Comparison of ENCODE assay signal across 28 cellular contexts in genomic region chr10:18438356-18439126, GRCh38.
DNase-seq lines count a peak whose midpoint lies in the region; ATAC-seq, FAIRE-seq and TF ChIP-seq lines count a peak whose summit lies in the region.
"Had no signal": no experiment of that assay in that cellular context is flagged by ENCODE, and none has a peak within 500 bp of the region (broad histone marks: within the 10 kb centered on the region; RNA-seq: fewer than 3 reads in every experiment).

No MANE protein-coding gene starts in this region.

- no peak for ATAC-seq in K562
- ATAC-seq in heart left ventricle: peak; percentile 89 to 91 (median 89)
- no peak for ATAC-seq in WTC11
- ATAC-seq: activated CD8-positive, alpha-beta T cell treated with anti-CD3 and anti-CD28 coated beads for 36 hours; left lobe of liver; naive thymus-derived CD4-positive, alpha-beta T cell had no signal

- H3K4me2 ChIP-seq in K562 (ENCODE audit: insufficient read depth, low read length): no peak overlapping the region
- H3K4me2 ChIP-seq: smooth muscle cell had no signal

- H3K36me3 ChIP-seq in K562 (ENCODE audit: control insufficient read depth, insufficient read depth, low read length) (no peaks in the 10 kb centered on the region), heart left ventricle (no peaks in the 10 kb centered on the region), tibial nerve (no peaks in the 10 kb centered on the region)
- H3K36me3 ChIP-seq: esophagus squamous epithelium, SJSA1, stomach, transverse colon had no signal

- peaks cover 10% of the 10 kb centered on the region for H3K4me1 Mint-ChIP-seq in progenitor cell of endocrine pancreas (ENCODE audit: low read depth)
- H3K4me1 Mint-ChIP-seq in WTC11: no peaks in the 10 kb centered on the region; the same call in 1 of the 2 replicates
- H3K4me1 Mint-ChIP-seq: activated naive CD4-positive, alpha-beta T cell treated with anti-CD3 and anti-CD28 coated beads, Interleukin-2, amount 50 U/mL, for 24 hours; CD14-positive monocyte; naive thymus-derived CD4-positive, alpha-beta T cell had no signal

- H3K27me3 Mint-ChIP-seq in progenitor cell of endocrine pancreas (no peaks in the 10 kb centered on the region), WTC11 (ENCODE audit: low read depth) (no peaks in the 10 kb centered on the region)
- H3K27me3 Mint-ChIP-seq: activated CD8-positive, alpha-beta T cell treated with anti-CD3 and anti-CD28 coated beads for 36 hours; activated naive CD4-positive, alpha-beta T cell treated with anti-CD3 and anti-CD28 coated beads, Interleukin-2, amount 50 U/mL, for 24 hours had no signal

- BruUV-seq in K562 (replicated peaks; lab: Mats Ljungman, UMichigan): no TSS peak

- no peak overlapping the region for H3K27ac ChIP-seq in K562 (ENCODE audit: extremely low read depth, low read depth, low read length)
- peak overlapping the region; percentile 66 to 92 (median 84) for H3K27ac ChIP-seq in heart left ventricle
- H3K27ac ChIP-seq in tibial nerve: no peak overlapping the region
- H3K27ac ChIP-seq: esophagus squamous epithelium, GM23248, HL-60, SJSA1, stomach, transverse colon had no signal

- H3K9ac ChIP-seq in K562 (ENCODE audit: insufficient read depth in 1 of 2, low read depth in 2 of 2, low read length in 2 of 2): no peak overlapping the region
- H3K9ac ChIP-seq: GM23248 had no signal

- H3K9me3 ChIP-seq in K562 (replicated peaks; ENCODE audit: control insufficient read depth, insufficient read depth, low read depth, low read length) (no peaks in the 10 kb centered on the region), heart left ventricle (no peaks in the 10 kb centered on the region), tibial nerve (no peaks in the 10 kb centered on the region)
- H3K9me3 ChIP-seq: SJSA1, stomach, transverse colon had no signal

- WGBS in K562 (ENCODE audit: insufficient coverage, low coverage, missing lambda C conversion rate): 4% methylated on average over 17 of the region's 17 CpGs
- WGBS in heart left ventricle, 4 donors: 48 to 70% (median 53%) methylated on average over 17 of the region's 17 CpGs
- WGBS in tibial nerve, 2 donors: 88 to 91% methylated on average over 17 of the region's 17 CpGs

- POLR2A ChIA-PET in K562 (lab: Yijun Ruan, JAX): interaction anchor here (0.6 kb wide), 1 partner anchor 220 kb away, joined by 4 read pairs; no protein-coding TSS in a partner anchor
- POLR2A ChIA-PET in WTC11 (lab: Charles Lee): no interaction called here

- in situ Hi-C loops in K562 (cut with MboI): no loop called here

- H3K9me3 Mint-ChIP-seq in progenitor cell of endocrine pancreas (ENCODE audit: low read depth) (peaks cover 5% of the 10 kb centered on the region), WTC11 (no peaks in the 10 kb centered on the region)
- H3K9me3 Mint-ChIP-seq: activated CD8-positive, alpha-beta T cell treated with anti-CD3 and anti-CD28 coated beads for 36 hours; activated naive CD4-positive, alpha-beta T cell treated with anti-CD3 and anti-CD28 coated beads, Interleukin-2, amount 50 U/mL, for 24 hours; activated T-helper 2 cell treated with anti-CD3 and anti-CD28 coated beads, Interferon-gamma antibody, Interleukin-2, Interleukin-4, amounts not matched to agents 10 μg/mL and 5 μg/mL and 100 μg/mL, durations not matched to agents 14 hours and 24 hours and 36 hours had no signal

- CTCF ChIA-PET in K562 (lab: Yijun Ruan, JAX; ENCODE audit: low intra/inter-chr PET ratio) (no interaction called here), WTC11 (lab: Charles Lee) (interaction anchor here (0.7 kb wide), 1 partner anchor 9 kb away, joined by 4 read pairs; no protein-coding TSS in a partner anchor)

- no peak for FAIRE-seq in K562 (lab: Jason Lieb, UNC)
- FAIRE-seq: GM12891 had no signal

- H3K27ac Mint-ChIP-seq in progenitor cell of endocrine pancreas (peak overlapping the region; percentile 4), WTC11 (no peak overlapping the region)
- H3K27ac Mint-ChIP-seq: activated CD8-positive, alpha-beta T cell treated with anti-CD3 and anti-CD28 coated beads for 36 hours; activated naive CD4-positive, alpha-beta T cell treated with anti-CD3 and anti-CD28 coated beads, Interleukin-2, amount 50 U/mL, for 24 hours; activated T-helper 2 cell treated with anti-CD3 and anti-CD28 coated beads, Interferon-gamma antibody, Interleukin-2, Interleukin-4, amounts not matched to agents 10 μg/mL and 5 μg/mL and 100 μg/mL, durations not matched to agents 14 hours and 24 hours and 36 hours; naive thymus-derived CD4-positive, alpha-beta T cell had no signal

- intact Hi-C loops in K562 (cut with micrococcal nuclease) (no loop called here), heart left ventricle (cut with DNase I) (loop anchor here in 1 of 10 donors (2.0 kb wide), 1 partner anchor 34 kb away; no protein-coding TSS in a partner anchor)

- peak; percentile 5 for DNase-seq in NCI-H1694 (lab: John Stamatoyannopoulos, UW)
- DNase-seq in K562 (ENCODE audit: extremely low read depth in 1 of 4, low spot score in 3 of 4): no peak
- DNase-seq in heart left ventricle: peak in 4 of 5 donors; percentile 30 to 68 (median 45)
- DNase-seq in progenitor cell of endocrine pancreas (ENCODE audit: low spot score, unreplicated experiment): no peak
- no peak for DNase-seq in tibial nerve (ENCODE audit: low spot score in 2 of 2)
- DNase-seq in 8988T: no peak
- DNase-seq in WTC11 (ENCODE audit: low spot score): no peak
- DNase-seq: activated CD4-positive, CD25-positive, alpha-beta regulatory T cell treated with anti-CD3 and anti-CD28 coated beads, Interleukin-2, amount 50 U/mL, for 72 hours; activated CD8-positive, alpha-beta T cell treated with anti-CD3 and anti-CD28 coated beads for 36 hours; Calu3; esophagus squamous epithelium; foreskin melanocyte; GM23248; midbrain; naive thymus-derived CD4-positive, alpha-beta T cell; NCI-H774; occipital lobe; stimulated activated CD4-positive, alpha-beta T cell treated with anti-CD3 and anti-CD28 coated beads, Interleukin-1b, Interleukin-23, amount 100 ng/mL, for 48 hours; stomach; transverse colon had no signal

- H3K4me1 ChIP-seq in K562 (replicated peaks in 1 of 2; ENCODE audit: control insufficient read depth in 2 of 2, insufficient read depth in 2 of 2, low read length in 2 of 2) (no peaks in the 10 kb centered on the region), heart left ventricle (peaks cover 0 to 30% (median 0%) of the 10 kb centered on the region in 12 donors), tibial nerve (no peaks in the 10 kb centered on the region)
- H3K4me1 ChIP-seq: esophagus squamous epithelium, SJSA1, stomach, transverse colon had no signal

- H3K4me3 ChIP-seq in K562 (no peak overlapping the region), heart left ventricle (no peak overlapping the region), tibial nerve (no peak overlapping the region)
- H3K4me3 ChIP-seq: esophagus squamous epithelium, GM23248, SJSA1, smooth muscle cell, stomach, transverse colon had no signal

- no peak for TF ChIP-seq RAD21 in K562 (CRISPR knock-in tag; conservative IDR thresholded peaks at IDR 0.05 in 1 of 2, IDR thresholded peaks at IDR 0.05 in 1 of 2)

- no peak for TF ChIP-seq EP300 in K562 (IDR thresholded peaks at IDR 0.05; ENCODE audit: low read length)
- no peak for TF ChIP-seq EP300 in tibial nerve (IDR thresholded peaks at IDR 0.05)

- H3K79me2 ChIP-seq in K562 (ENCODE audit: control insufficient read depth, insufficient read depth, low read length): no peaks in the 10 kb centered on the region

- no peaks in the 10 kb centered on the region for H4K20me1 ChIP-seq in K562 (replicated peaks; ENCODE audit: control insufficient read depth, insufficient read depth, low read length)

- H3K4me3 Mint-ChIP-seq in progenitor cell of endocrine pancreas (ENCODE audit: low read depth): no peak overlapping the region
- H3K4me3 Mint-ChIP-seq in WTC11: no peak overlapping the region
- H3K4me3 Mint-ChIP-seq: activated CD8-positive, alpha-beta T cell treated with anti-CD3 and anti-CD28 coated beads for 36 hours; activated naive CD4-positive, alpha-beta T cell treated with anti-CD3 and anti-CD28 coated beads, Interleukin-2, amount 50 U/mL, for 24 hours; CD14-positive monocyte; naive thymus-derived CD4-positive, alpha-beta T cell had no signal

- TF ChIP-seq CTCF in K562 (IDR thresholded peaks at IDR 0.05 in 2 of 3, conservative IDR thresholded peaks at IDR 0.05 in 1 of 3; ENCODE audit: insufficient read depth in 2 of 3, low read depth in 1 of 3, low read length in 3 of 3) (no peak), heart left ventricle (IDR thresholded peaks at IDR 0.05) (no peak), progenitor cell of endocrine pancreas (IDR thresholded peaks at IDR 0.05; ENCODE audit: unreplicated experiment) (no peak), tibial nerve (IDR thresholded peaks at IDR 0.05) (no peak), WTC11 (IDR thresholded peaks at IDR 0.05) (no peak)

- H3K36me3 Mint-ChIP-seq in progenitor cell of endocrine pancreas (ENCODE audit: insufficient read depth) (peaks cover 1% of the 10 kb centered on the region), WTC11 (no peaks in the 10 kb centered on the region)
- H3K36me3 Mint-ChIP-seq: activated naive CD4-positive, alpha-beta T cell treated with anti-CD3 and anti-CD28 coated beads, Interleukin-2, amount 50 U/mL, for 24 hours; CD14-positive monocyte; naive thymus-derived CD4-positive, alpha-beta T cell had no signal

- H3K9me1 ChIP-seq in K562 (ENCODE audit: control insufficient read depth, insufficient read depth, low read length): no peaks in the 10 kb centered on the region

- H3K27me3 ChIP-seq in K562 (ENCODE audit: control insufficient read depth in 2 of 2, insufficient read depth in 2 of 2, low read length in 2 of 2): peaks cover 6 to 8% of the 10 kb centered on the region in 2 experiments; a peak in 3 of 5 replicates
- H3K27me3 ChIP-seq in heart left ventricle: no peaks in the 10 kb centered on the region
- no peaks in the 10 kb centered on the region for H3K27me3 ChIP-seq in tibial nerve
- H3K27me3 ChIP-seq: esophagus squamous epithelium, SJSA1, stomach, transverse colon had no signal

- H2AFZ ChIP-seq in K562 (ENCODE audit: low read depth, low read length): no peak overlapping the region
- H2AFZ ChIP-seq: GM23248 had no signal

- TF ChIP-seq POLR2A in K562 (conservative IDR thresholded peaks at IDR 0.05): no peak
- TF ChIP-seq POLR2A in heart left ventricle (IDR thresholded peaks at IDR 0.05): no peak
- no peak for TF ChIP-seq POLR2A in tibial nerve (IDR thresholded peaks at IDR 0.05)

TF ChIP-seq in K562, 482 proteins besides CTCF, POLR2A, EP300 and RAD21:
- TF ChIP-seq SRF (CRISPR knock-in tag; IDR thresholded peaks at IDR 0.05): no peak
- TF ChIP-seq NFYB (IDR thresholded peaks at IDR 0.05; ENCODE audit: extremely low read depth, insufficient read length): peak; percentile 4

Comparison
In these comparisons a context has a peak if more than half of its experiments do, and no peak if none do; other contexts are left out.
1. DNase-seq: peak in NCI-H1694 (single experiment) and heart left ventricle (4 of 5); none in K562 (0 of 4), progenitor cell of endocrine pancreas (single experiment), tibial nerve (0 of 2), 8988T (single experiment) and WTC11 (single experiment).
2. ATAC-seq: peak in heart left ventricle (4 of 4); none in K562 (single experiment) and WTC11 (single experiment).
3. H3K27ac ChIP-seq: peak in heart left ventricle (12 of 12); none in K562 (single experiment) and tibial nerve (0 of 4).